ENCODE assay signal across 2 cellular contexts in genomic region chr2:86218124-86218523, GRCh38.
TF ChIP-seq lines count a peak whose summit lies in the region.

No MANE protein-coding gene starts in this region.

TF ChIP-seq in HepG2, 621 proteins besides CTCF, POLR2A, EP300 and RAD21 (continues in another document):
- TF ChIP-seq ZMYM2 (CRISPR knock-in tag; IDR thresholded peaks at IDR 0.05): peak; percentile 89
- TF ChIP-seq ZBTB7B (CRISPR knock-in tag; IDR thresholded peaks at IDR 0.05): no peak
- no peak for TF ChIP-seq PRDM15 (CRISPR knock-in tag; IDR thresholded peaks at IDR 0.05)
- TF ChIP-seq ZMYM3 (CRISPR knock-in tag; IDR thresholded peaks at IDR 0.05): peak; percentile 23; the same call in 1 of the 2 replicates
- TF ChIP-seq POGK (CRISPR knock-in tag; conservative IDR thresholded peaks at IDR 0.05): peak; percentile 100
- TF ChIP-seq SALL1 (CRISPR knock-in tag; IDR thresholded peaks at IDR 0.05): peak; percentile 62
- 0 out of 2 replicates have a peak, but pooled peaks have one; percentile 18 for TF ChIP-seq AHDC1 (CRISPR knock-in tag; IDR thresholded peaks at IDR 0.05; ENCODE audit: borderline replicate concordance)
- TF ChIP-seq ZBTB26 (CRISPR knock-in tag; IDR thresholded peaks at IDR 0.05; ENCODE audit: borderline replicate concordance): no peak
- TF ChIP-seq ZSCAN25 (CRISPR knock-in tag; IDR thresholded peaks at IDR 0.05): no peak
- no peak for TF ChIP-seq ZNF564 (CRISPR knock-in tag; IDR thresholded peaks at IDR 0.05)
- TF ChIP-seq ISL2 (CRISPR knock-in tag; IDR thresholded peaks at IDR 0.05): no peak
- no peak for TF ChIP-seq HNRNPH1 (optimal IDR thresholded peaks at IDR 0.05; ENCODE audit: low read depth, low read length)

TF ChIP-seq in GM23338, 12 proteins besides CTCF, POLR2A, EP300 and RAD21:
- TF ChIP-seq JUNB (IDR thresholded peaks at IDR 0.05; ENCODE audit: unreplicated experiment) (no peak), ZNF331 (CRISPR knock-in tag; IDR thresholded peaks at IDR 0.05; ENCODE audit: low read depth) (no peak)
TF ChIP-seq in GM23338: peak in this region for 0.
